In genomic region chr4:118969359-118969758, GRCh38 we compare ENCODE assay signal across 8 cellular contexts.
DNase-seq lines count a peak whose midpoint lies in the region; ATAC-seq and TF ChIP-seq lines count a peak whose summit lies in the region.

No MANE protein-coding gene starts in this region.

- no peaks in the 10 kb centered on the region for H4K20me1 ChIP-seq in hepatocyte (ENCODE audit: insufficient read depth, poor library complexity, severe bottlenecking)

- no peaks in the 10 kb centered on the region for H3K9me3 ChIP-seq in adrenal gland (replicated peaks in 1 of 3)
- no peaks in the 10 kb centered on the region for H3K9me3 ChIP-seq in hepatocyte (ENCODE audit: low read depth)
- H3K9me3 ChIP-seq in suprapubic skin = no peaks in the 10 kb centered on the region

- no peak for TF ChIP-seq EP300 in suprapubic skin (IDR thresholded peaks at IDR 0.05)

- H3K4me2 ChIP-seq in hepatocyte = peak overlapping the region; percentile 64

- H3K36me3 ChIP-seq in adrenal gland (replicated peaks in 1 of 2) = no peaks in the 10 kb centered on the region
- H3K36me3 ChIP-seq in hepatocyte (replicated peaks; ENCODE audit: insufficient read depth, low read depth) = no peaks in the 10 kb centered on the region
- H3K36me3 ChIP-seq in suprapubic skin = no peaks in the 10 kb centered on the region

- intact Hi-C loops in adrenal gland (cut with DNase I) = loop anchor here in 1 of 2 donors (10.0 kb wide), 1 partner anchor 205 kb away; no protein-coding TSS in a partner anchor

- WGBS in adrenal gland, 4 donors = 7 to 28% (median 20%) methylated on average over 5 of the region's 5 CpGs
- 32% methylated on average over 5 of the region's 5 CpGs for WGBS in hepatocyte (ENCODE audit: low lambda C conversion rate, missing lambda C conversion rate)
- WGBS in suprapubic skin = 10% methylated on average over 5 of the region's 5 CpGs

- H3K27me3 ChIP-seq in adrenal gland (no peaks in the 10 kb centered on the region), hepatocyte (no peaks in the 10 kb centered on the region), suprapubic skin (no peaks in the 10 kb centered on the region)

- TF ChIP-seq CTCF in adrenal gland (IDR thresholded peaks at IDR 0.05) (peak in 5 of 6 experiments; percentile 57 to 78 (median 73)), hepatocyte (IDR thresholded peaks at IDR 0.05; ENCODE audit: poor library complexity) (peak; percentile 61), suprapubic skin (IDR thresholded peaks at IDR 0.05) (peak; percentile 41 to 42)

- no peak overlapping the region for H3K4me3 ChIP-seq in adrenal gland
- peak overlapping the region; percentile 8 for H3K4me3 ChIP-seq in hepatocyte
- no peak overlapping the region for H3K4me3 ChIP-seq in suprapubic skin

- no peak overlapping the region for H2AFZ ChIP-seq in hepatocyte

- DNase-seq in EL (peak; percentile 66), MV-4-11 (lab: John Stamatoyannopoulos, UW) (peak; percentile 57), adrenal gland (peak; percentile 44 to 86 (median 63)), hepatocyte (ENCODE audit: low spot score) (peak; percentile 63), suprapubic skin (ENCODE audit: low spot score in 2 of 2) (no peak)
- no peak for DNase-seq in stimulated activated CD4-positive, alpha-beta T cell treated with anti-CD3 and anti-CD28 coated beads, Interleukin-4, amount 100 ng/mL, for 24 hours
- no peak for DNase-seq in stimulated activated CD4-positive, alpha-beta T cell treated with anti-CD3 and anti-CD28 coated beads, Interleukin-15, amount 100 ng/mL, for 24 hours

- H3K9me2 ChIP-seq in hepatocyte (replicated peaks; ENCODE audit: insufficient read depth) = no peaks in the 10 kb centered on the region

- H3K4me1 ChIP-seq in adrenal gland (replicated peaks in 1 of 2) (peaks cover 9 to 26% of the 10 kb centered on the region in 2 donors), hepatocyte (ENCODE audit: insufficient read depth) (peaks cover 14% of the 10 kb centered on the region), suprapubic skin (peaks cover 23% of the 10 kb centered on the region)

- H3K27ac ChIP-seq in adrenal gland (peak overlapping the region in 2 of 5 donors; percentile 56 to 64), hepatocyte (peak overlapping the region; percentile 62), suprapubic skin (no peak overlapping the region)

- H3K79me2 ChIP-seq in hepatocyte = no peaks in the 10 kb centered on the region

- no peak for TF ChIP-seq POLR2A in adrenal gland (IDR thresholded peaks at IDR 0.05)
- TF ChIP-seq POLR2A in suprapubic skin (IDR thresholded peaks at IDR 0.05) = no peak

- ATAC-seq in GM19467 (IDR thresholded peaks at IDR 0.05; ENCODE audit: unreplicated experiment) = no peak

Comparison
In these comparisons a context has a peak if more than half of its experiments do, and no peak if none do; other contexts are left out.
1. DNase-seq: peak in EL (single experiment), MV-4-11 (single experiment), adrenal gland (7 of 7) and hepatocyte (single experiment); none in suprapubic skin (0 of 2), stimulated activated CD4-positive, alpha-beta T cell treated with anti-CD3 and anti-CD28 coated beads, Interleukin-4, amount 100 ng/mL, for 24 hours (single experiment) and stimulated activated CD4-positive, alpha-beta T cell treated with anti-CD3 and anti-CD28 coated beads, Interleukin-15, amount 100 ng/mL, for 24 hours (single experiment).
2. Peak in every context shown above with its lines, with median percentiles within 50 percentile points of each other: CTCF ChIP-seq.